ENCODE assay signal across 8 cellular contexts in genomic region chr9:136425367-136425766, GRCh38. TPM values are rescaled to one million over a fixed set of nuclear protein-coding genes. Genes with fewer than 3 reads are reported as not detected.
DNase-seq lines count a peak whose midpoint lies in the region; ATAC-seq and TF ChIP-seq lines count a peak whose summit lies in the region.
"Not testable (repeated sequence)": the region's sequence is repeated elsewhere in the genome, so short reads cannot be mapped to it uniquely, and the experiment has no call there.

No MANE protein-coding gene starts in this region.

- H3K23ac ChIP-seq in trophoblast cell (ENCODE audit: low read length) = not testable (repeated sequence)

- not testable (repeated sequence) for H3K4me3 Mint-ChIP-seq in GM23338; activated CD4-positive, alpha-beta T cell treated with anti-CD3 and anti-CD28 coated beads, Interleukin-2, amount 10 ng/mL, durations not matched to agents 24 days and 14 days; activated T-cell treated with anti-CD3 and anti-CD28 coated beads, Interleukin-2, amount 50 U/mL, for 24 hours; activated naive CD8-positive, alpha-beta T cell treated with anti-CD3 and anti-CD28 coated beads for 36 hours; stimulated activated naive B cell treated with anti-CD40 and anti-IgM and Interleukin-4, amounts not matched to agents 10 μg/mL and 1 μg/mL and 100 μg/mL, for 72 hours

- H3K4ac ChIP-seq in trophoblast cell (ENCODE audit: low read depth, low read length) = not testable (repeated sequence)

- H3K27me3 ChIP-seq in GM23338 (ENCODE audit: insufficient read depth); lower lobe of right lung (ENCODE audit: low read depth); trophoblast cell (ENCODE audit: insufficient read depth, low read length): not testable (repeated sequence)

- not testable (repeated sequence) for H3K27ac Mint-ChIP-seq in GM23338
- H3K27ac Mint-ChIP-seq in activated CD4-positive, alpha-beta T cell treated with anti-CD3 and anti-CD28 coated beads, Interleukin-2, amount 10 ng/mL, durations not matched to agents 24 days and 14 days = peak overlapping the region; percentile 63
- H3K27ac Mint-ChIP-seq in activated T-cell treated with anti-CD3 and anti-CD28 coated beads, Interleukin-2, amount 50 U/mL, for 24 hours = peak overlapping the region; percentile 79
- peak overlapping the region; percentile 39 for H3K27ac Mint-ChIP-seq in activated naive CD8-positive, alpha-beta T cell treated with anti-CD3 and anti-CD28 coated beads for 36 hours
- H3K27ac Mint-ChIP-seq in stimulated activated naive B cell treated with anti-CD40 and anti-IgM and Interleukin-4, amounts not matched to agents 10 μg/mL and 1 μg/mL and 100 μg/mL, for 72 hours = peak overlapping the region; percentile 91

- not testable (repeated sequence) for H3K4me1 ChIP-seq in GM23338 (ENCODE audit: insufficient read depth); lower lobe of right lung; trophoblast cell (ENCODE audit: control insufficient read depth in 1 of 2, insufficient read depth in 2 of 2, low read length in 2 of 2)

- not testable (repeated sequence) for H3K18ac ChIP-seq in trophoblast cell (ENCODE audit: low read length)

- not testable (repeated sequence) for H3K9ac ChIP-seq in trophoblast cell (ENCODE audit: low read length)

- not testable (repeated sequence) for H2BK5ac ChIP-seq in trophoblast cell (ENCODE audit: low read depth, low read length, poor library complexity)

- H3K36me3 ChIP-seq in GM23338 (ENCODE audit: insufficient read depth) = not testable (repeated sequence)
- H3K36me3 ChIP-seq in lower lobe of right lung = peaks cover 72% of the 10 kb centered on the region
- peaks cover 62 to 66% of the 10 kb centered on the region in 2 experiments for H3K36me3 ChIP-seq in trophoblast cell (ENCODE audit: control insufficient read depth in 1 of 2, insufficient read depth in 2 of 2, low read length in 2 of 2)

- H3K79me1 ChIP-seq in trophoblast cell (ENCODE audit: low read length) = not testable (repeated sequence)

- not testable (repeated sequence) for H2BK12ac ChIP-seq in trophoblast cell (ENCODE audit: low read length)

- not testable (repeated sequence) for H4K8ac ChIP-seq in trophoblast cell (ENCODE audit: low read depth, low read length)

- ATAC-seq in GM23338; stimulated activated naive B cell treated with anti-CD40 and anti-IgM and Interleukin-4, amounts not matched to agents 10 μg/mL and 1 μg/mL and 100 μg/mL, for 72 hours (replicated peaks): not testable (repeated sequence)
- ATAC-seq in lower lobe of right lung = peak in 1 of 2 donors; percentile 56

- not testable (repeated sequence) for DNase-seq in GM23338 (ENCODE audit: low spot score); RWPE1 (ENCODE audit: low spot score); activated CD4-positive, alpha-beta T cell treated with anti-CD3 and anti-CD28 coated beads, Interleukin-2, amount 10 ng/mL, durations not matched to agents 24 days and 14 days; activated T-cell treated with anti-CD3 and anti-CD28 coated beads, Interleukin-2, amount 50 U/mL, for 24 hours; activated naive CD8-positive, alpha-beta T cell treated with anti-CD3 and anti-CD28 coated beads for 36 hours; stimulated activated naive B cell treated with anti-CD40 and anti-IgM and Interleukin-4, amounts not matched to agents 10 μg/mL and 1 μg/mL and 100 μg/mL, for 72 hours
- DNase-seq in lower lobe of right lung (peak; percentile 42), trophoblast cell (peak; percentile 42 to 59)

- not testable (repeated sequence) for H2AK5ac ChIP-seq in trophoblast cell (ENCODE audit: low read length)

- H3K36me3 Mint-ChIP-seq in GM23338 (ENCODE audit: low read depth) = peaks cover 53% of the 10 kb centered on the region
- H3K36me3 Mint-ChIP-seq in activated CD4-positive, alpha-beta T cell treated with anti-CD3 and anti-CD28 coated beads, Interleukin-2, amount 10 ng/mL, durations not matched to agents 24 days and 14 days (ENCODE audit: low read depth) = peaks cover 39% of the 10 kb centered on the region
- H3K36me3 Mint-ChIP-seq in activated T-cell treated with anti-CD3 and anti-CD28 coated beads, Interleukin-2, amount 50 U/mL, for 24 hours (ENCODE audit: low read depth) = peaks cover 95% of the 10 kb centered on the region
- peaks cover 13% of the 10 kb centered on the region for H3K36me3 Mint-ChIP-seq in activated naive CD8-positive, alpha-beta T cell treated with anti-CD3 and anti-CD28 coated beads for 36 hours
- peaks cover 39 to 47% of the 10 kb centered on the region in 2 donors for H3K36me3 Mint-ChIP-seq in stimulated activated naive B cell treated with anti-CD40 and anti-IgM and Interleukin-4, amounts not matched to agents 10 μg/mL and 1 μg/mL and 100 μg/mL, for 72 hours

- no CpG with 5 or more reads among the region's 7 CpGs for WGBS in trophoblast cell (ENCODE audit: extremely low coverage, insufficient coverage, insufficient read length)

- TF ChIP-seq CTCF in GM23338 (conservative IDR thresholded peaks at IDR 0.05; ENCODE audit: low read depth in 2 of 2); RWPE1 (conservative IDR thresholded peaks at IDR 0.05; ENCODE audit: low read depth); lower lobe of right lung (IDR thresholded peaks at IDR 0.05): not testable (repeated sequence)

- H3K9me3 ChIP-seq in lower lobe of right lung; trophoblast cell (ENCODE audit: insufficient read depth, low read depth, low read length): not testable (repeated sequence)

- not testable (repeated sequence) for H3K79me2 ChIP-seq in GM23338 (replicated peaks; ENCODE audit: insufficient read depth); trophoblast cell (ENCODE audit: control insufficient read depth, insufficient read depth, low read length, poor library complexity)

- H3F3A ChIP-seq in GM23338 (replicated peaks; ENCODE audit: low read depth) = not testable (repeated sequence)

- H3K4me1 Mint-ChIP-seq in GM23338; activated CD4-positive, alpha-beta T cell treated with anti-CD3 and anti-CD28 coated beads, Interleukin-2, amount 10 ng/mL, durations not matched to agents 24 days and 14 days; activated T-cell treated with anti-CD3 and anti-CD28 coated beads, Interleukin-2, amount 50 U/mL, for 24 hours (ENCODE audit: low read depth); activated naive CD8-positive, alpha-beta T cell treated with anti-CD3 and anti-CD28 coated beads for 36 hours; stimulated activated naive B cell treated with anti-CD40 and anti-IgM and Interleukin-4, amounts not matched to agents 10 μg/mL and 1 μg/mL and 100 μg/mL, for 72 hours: not testable (repeated sequence)

- not testable (repeated sequence) for H3K14ac ChIP-seq in trophoblast cell (ENCODE audit: low read length)

- not testable (repeated sequence) for H3K9me3 Mint-ChIP-seq in GM23338; activated CD4-positive, alpha-beta T cell treated with anti-CD3 and anti-CD28 coated beads, Interleukin-2, amount 10 ng/mL, durations not matched to agents 24 days and 14 days; activated T-cell treated with anti-CD3 and anti-CD28 coated beads, Interleukin-2, amount 50 U/mL, for 24 hours; activated naive CD8-positive, alpha-beta T cell treated with anti-CD3 and anti-CD28 coated beads for 36 hours; stimulated activated naive B cell treated with anti-CD40 and anti-IgM and Interleukin-4, amounts not matched to agents 10 μg/mL and 1 μg/mL and 100 μg/mL, for 72 hours

- H2AFZ ChIP-seq in GM23338; trophoblast cell (ENCODE audit: insufficient read depth, low read length, poor library complexity): not testable (repeated sequence)

- intact Hi-C loops in activated CD4-positive, alpha-beta T cell treated with anti-CD3 and anti-CD28 coated beads, Interleukin-2, amount 10 ng/mL, durations not matched to agents 24 days and 14 days (cut with micrococcal nuclease); lower lobe of right lung (cut with DNase I): not testable (repeated sequence)

- not testable (repeated sequence) for H3K27me3 Mint-ChIP-seq in GM23338 (ENCODE audit: insufficient read depth, low read depth, poor library complexity); activated CD4-positive, alpha-beta T cell treated with anti-CD3 and anti-CD28 coated beads, Interleukin-2, amount 10 ng/mL, durations not matched to agents 24 days and 14 days; activated T-cell treated with anti-CD3 and anti-CD28 coated beads, Interleukin-2, amount 50 U/mL, for 24 hours; activated naive CD8-positive, alpha-beta T cell treated with anti-CD3 and anti-CD28 coated beads for 36 hours; stimulated activated naive B cell treated with anti-CD40 and anti-IgM and Interleukin-4, amounts not matched to agents 10 μg/mL and 1 μg/mL and 100 μg/mL, for 72 hours

- not testable (repeated sequence) for H3K9me2 ChIP-seq in GM23338 (ENCODE audit: insufficient read depth)

- not testable (repeated sequence) for H4K20me1 ChIP-seq in GM23338 (replicated peaks; ENCODE audit: insufficient read depth)

- not testable (repeated sequence) for H3K4me3 ChIP-seq in GM23338; lower lobe of right lung; trophoblast cell (ENCODE audit: low read depth, low read length)

- 0 out of 2 replicates have a peak overlapping the region, but pooled peaks have one; percentile 19 for H3K27ac ChIP-seq in GM23338 (ENCODE audit: low read depth)
- peak overlapping the region; percentile 50 for H3K27ac ChIP-seq in RWPE1
- H3K27ac ChIP-seq in lower lobe of right lung; trophoblast cell (ENCODE audit: low read depth, low read length): not testable (repeated sequence)

- POLR2A ChIA-PET in RWPE1 (lab: Yijun Ruan, JAX; ENCODE audit: low non-redundant PET) = interaction anchor here (0.6 kb wide), 1 partner anchor 16 kb away, joined by 3 read pairs; no protein-coding TSS in a partner anchor

- not testable (repeated sequence) for H2BK120ac ChIP-seq in trophoblast cell (ENCODE audit: insufficient read depth, low read length, poor library complexity)

- not testable (repeated sequence) for H4K12ac ChIP-seq in trophoblast cell (ENCODE audit: low read depth, low read length)

- CTCF ChIA-PET in RWPE1 (lab: Yijun Ruan, JAX) = interaction anchor here (0.6 to 1.3 kb wide), 5 partner anchors 11 to 504 kb away, joined by 3 to 6 read pairs (median 3); no protein-coding TSS in a partner anchor

- not testable (repeated sequence) for H3K4me2 ChIP-seq in GM23338; trophoblast cell (ENCODE audit: low read length)

- H4K91ac ChIP-seq in trophoblast cell (ENCODE audit: low read depth, low read length) = not testable (repeated sequence)

RNA-seq across cellular contexts. Expression of gene INPP5E, which starts 14.3 kb away (rescaled TPM):
- 10.9 and 13.4 TPM in 2 replicates for total RNA-seq in GM23338 (2014; rRNA removed; shearing (Covaris generic))
- 5.8 TPM in 2 replicates for polyA plus RNA-seq in GM23338 (2016; fragmentation: Nextera tagmentation; extraction: Ambion mirVana)
- 19.6 and 20.6 TPM in 2 replicates for total RNA-seq in activated CD4-positive, alpha-beta T cell treated with anti-CD3 and anti-CD28 coated beads, Interleukin-2, amount 10 ng/mL, durations not matched to agents 24 days and 14 days
- total RNA-seq in activated naive CD8-positive, alpha-beta T cell treated with anti-CD3 and anti-CD28 coated beads for 36 hours = 10 to 100 TPM; 10.9 to 12.1 TPM
- 13.8 TPM for total RNA-seq in lower lobe of right lung
- polyA plus RNA-seq in trophoblast cell (2013) = 9.8 and 10.3 TPM in 2 replicates

RNA-seq across cellular contexts. Expression of gene PMPCA, which starts 14.9 kb away (rescaled TPM):
- 83.3 and 88.2 TPM in 2 replicates for total RNA-seq in GM23338 (2014; rRNA removed; shearing (Covaris generic))
- polyA plus RNA-seq in GM23338 (2016; fragmentation: Nextera tagmentation; extraction: Ambion mirVana) = 54.6 and 61.3 TPM in 2 replicates
- 114 and 124 TPM in 2 replicates for total RNA-seq in activated CD4-positive, alpha-beta T cell treated with anti-CD3 and anti-CD28 coated beads, Interleukin-2, amount 10 ng/mL, durations not matched to agents 24 days and 14 days
- 100 to 1,000 TPM; 124 to 130 TPM for total RNA-seq in activated naive CD8-positive, alpha-beta T cell treated with anti-CD3 and anti-CD28 coated beads for 36 hours
- 43.2 TPM for total RNA-seq in lower lobe of right lung
- 38.5 and 39.5 TPM in 2 replicates for polyA plus RNA-seq in trophoblast cell (2013)

RNA-seq across cellular contexts. Expression of gene ENTR1, which starts 15.0 kb away (rescaled TPM):
- 79.7 and 91.9 TPM in 2 replicates for total RNA-seq in GM23338 (2014; rRNA removed; shearing (Covaris generic))
- 25.6 and 29.9 TPM in 2 replicates for polyA plus RNA-seq in GM23338 (2016; fragmentation: Nextera tagmentation; extraction: Ambion mirVana)
- 56.4 and 60.0 TPM in 2 replicates for total RNA-seq in activated CD4-positive, alpha-beta T cell treated with anti-CD3 and anti-CD28 coated beads, Interleukin-2, amount 10 ng/mL, durations not matched to agents 24 days and 14 days
- 10 to 100 TPM; 55.4 to 58.2 TPM for total RNA-seq in activated naive CD8-positive, alpha-beta T cell treated with anti-CD3 and anti-CD28 coated beads for 36 hours
- total RNA-seq in lower lobe of right lung = 34.3 TPM
- polyA plus RNA-seq in trophoblast cell (2013) = 53.0 and 55.7 TPM in 2 replicates

RNA-seq across cellular contexts. Expression of gene SNAPC4, which starts 25.4 kb away (rescaled TPM):
- total RNA-seq in GM23338 (2014; rRNA removed; shearing (Covaris generic)) = 20.4 and 22.7 TPM in 2 replicates
- polyA plus RNA-seq in GM23338 (2016; fragmentation: Nextera tagmentation; extraction: Ambion mirVana) = 8.8 and 10.2 TPM in 2 replicates
- total RNA-seq in activated CD4-positive, alpha-beta T cell treated with anti-CD3 and anti-CD28 coated beads, Interleukin-2, amount 10 ng/mL, durations not matched to agents 24 days and 14 days = 27.3 and 28.0 TPM in 2 replicates
- 10 to 100 TPM; 25.2 to 28.0 TPM for total RNA-seq in activated naive CD8-positive, alpha-beta T cell treated with anti-CD3 and anti-CD28 coated beads for 36 hours
- total RNA-seq in lower lobe of right lung = 7.4 TPM
- 6.8 and 7.2 TPM in 2 replicates for polyA plus RNA-seq in trophoblast cell (2013)

RNA-seq across cellular contexts. Expression of gene CARD9, which starts 51.9 kb away (rescaled TPM):
- 0.49 and 1.1 TPM in 2 replicates for total RNA-seq in GM23338 (2014; rRNA removed; shearing (Covaris generic))
- 0.63 and 0.92 TPM in 2 replicates for polyA plus RNA-seq in GM23338 (2016; fragmentation: Nextera tagmentation; extraction: Ambion mirVana)
- 7.8 and 9.2 TPM in 2 replicates for total RNA-seq in activated CD4-positive, alpha-beta T cell treated with anti-CD3 and anti-CD28 coated beads, Interleukin-2, amount 10 ng/mL, durations not matched to agents 24 days and 14 days
- total RNA-seq in activated naive CD8-positive, alpha-beta T cell treated with anti-CD3 and anti-CD28 coated beads for 36 hours = 1 to 10 TPM; 1.5 to 1.8 TPM
- total RNA-seq in lower lobe of right lung = 15.0 TPM
- polyA plus RNA-seq in trophoblast cell (2013) = 0.55 and 0.61 TPM in 2 replicates
